ENCODE assay signal across 10 cellular contexts in the genomic region with DNA sequence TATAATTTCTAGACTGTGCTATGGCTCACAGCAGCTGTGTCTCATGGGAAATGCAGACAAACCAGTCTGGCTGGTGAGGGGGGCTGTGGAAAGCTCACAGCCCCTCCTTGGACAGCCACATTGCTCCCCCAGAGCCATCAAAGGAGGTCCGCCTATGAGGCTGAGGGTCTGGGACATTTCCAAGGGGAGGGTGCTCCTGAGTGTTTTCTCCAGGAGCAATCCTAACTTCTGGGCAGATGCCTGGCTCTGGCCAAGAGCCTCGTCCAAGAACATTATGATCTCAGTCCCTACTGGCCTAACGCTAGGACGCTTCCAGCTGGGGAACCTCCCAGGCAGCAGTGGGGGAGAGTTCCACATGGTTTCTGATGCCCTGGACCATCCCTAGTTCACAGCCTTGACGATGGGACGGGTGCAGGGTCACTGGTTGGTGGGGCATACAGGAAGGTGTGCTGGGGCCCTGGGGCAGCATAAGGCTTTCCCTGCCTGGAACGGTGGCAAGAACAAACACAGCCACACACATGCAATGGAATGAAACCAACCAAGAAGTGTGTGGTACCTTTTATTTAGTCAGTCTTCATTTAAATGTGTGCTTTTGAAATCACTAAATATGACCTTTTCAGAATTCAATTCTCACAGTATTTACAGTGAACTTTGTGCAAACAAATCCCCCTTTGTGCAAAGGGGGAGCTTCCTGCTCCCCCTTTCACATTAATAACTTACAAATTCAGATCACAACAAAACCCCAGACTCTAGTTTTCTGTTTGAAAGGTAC.
DNase-seq lines count a peak whose midpoint lies in the region; ATAC-seq and TF ChIP-seq lines count a peak whose summit lies in the region.
"Had no signal": no experiment of that assay in that cellular context is flagged by ENCODE, and none has a peak within 500 bp of the region (broad histone marks: within the 10 kb centered on the region; RNA-seq: fewer than 3 reads in every experiment).

No MANE protein-coding gene starts in this region.

- no peak overlapping the region for H3K4ac ChIP-seq in trophoblast cell (ENCODE audit: low read depth, low read length)

- CTCF ChIA-PET in AG04450 (lab: Charles Lee) = interaction anchor here (0.7 to 1.1 kb wide), 2 partner anchors 128 to 192 kb away, joined by 3 to 4 read pairs; no protein-coding TSS in a partner anchor

- no peak overlapping the region for H2BK120ac ChIP-seq in trophoblast cell (ENCODE audit: insufficient read depth, low read length, poor library complexity)

- no peak overlapping the region for H2BK5ac ChIP-seq in trophoblast cell (ENCODE audit: low read depth, low read length, poor library complexity)

- H3K27me3 ChIP-seq in AG04450 (ENCODE audit: control insufficient read depth, insufficient read depth, low read length) (no peaks in the 10 kb centered on the region), trophoblast cell (ENCODE audit: insufficient read depth, low read length) (no peaks in the 10 kb centered on the region)

- H4K91ac ChIP-seq in trophoblast cell (ENCODE audit: low read depth, low read length) = peak overlapping the region; percentile 8

- peak; percentile 92 to 94 for ATAC-seq in left cardiac atrium
- ATAC-seq: A549 had no signal

- H3K9me3 ChIP-seq in AG04450 (ENCODE audit: control insufficient read depth, insufficient read depth, low read length) = peaks cover 5% of the 10 kb centered on the region
- no peaks in the 10 kb centered on the region for H3K9me3 ChIP-seq in trophoblast cell (ENCODE audit: insufficient read depth, low read depth, low read length)
- H3K9me3 ChIP-seq: A549 had no signal

- WGBS in trophoblast cell (ENCODE audit: extremely low coverage, insufficient coverage, insufficient read length) = no CpG with 5 or more reads among the region's 7 CpGs

- no peak overlapping the region for H2AFZ ChIP-seq in trophoblast cell (ENCODE audit: insufficient read depth, low read length, poor library complexity)

- no peak for TF ChIP-seq CTCF in AG04450 (IDR thresholded peaks at IDR 0.05; ENCODE audit: low read depth, low read length)
- TF ChIP-seq CTCF in astrocyte of the cerebellum (IDR thresholded peaks at IDR 0.05; ENCODE audit: low read depth, low read length, missing control alignments) = no peak

- no peak for DNase-seq in AG04450 (ENCODE audit: low read depth, low spot score)
- DNase-seq in astrocyte of the cerebellum (ENCODE audit: low read depth) = peak; percentile 46
- DNase-seq in left cardiac atrium = peak; percentile 88
- DNase-seq in trophoblast cell = peak in 1 of 2 donors; percentile 33
- DNase-seq in UCSD-AML1 (lab: John Stamatoyannopoulos, UW; ENCODE audit: unreplicated experiment) = no peak
- DNase-seq in dedifferentiated amniotic fluid mesenchymal stem cell (ENCODE audit: extremely low spot score) = no peak
- no peak for DNase-seq in RKO (ENCODE audit: low spot score)
- no peak for DNase-seq in DMS153 (lab: John Stamatoyannopoulos, UW)
- DNase-seq: islet precursor cell had no signal

- H4K12ac ChIP-seq in trophoblast cell (ENCODE audit: low read depth, low read length) = no peak overlapping the region

- intact Hi-C loops in left cardiac atrium (cut with DNase I) = no loop called here

- no peak overlapping the region for H3K18ac ChIP-seq in trophoblast cell (ENCODE audit: low read length)

- H3K4me1 ChIP-seq in trophoblast cell (ENCODE audit: control insufficient read depth in 1 of 2, insufficient read depth in 2 of 2, low read length in 2 of 2) = peaks cover 6 to 7% of the 10 kb centered on the region in 2 experiments

- H3K9ac ChIP-seq in trophoblast cell (ENCODE audit: low read length) = no peak overlapping the region

- in situ Hi-C loops in astrocyte of the cerebellum (cut with HindIII; ENCODE audit: low sequenced_read_pairs) = no loop called here

- peak overlapping the region; percentile 1 for H4K8ac ChIP-seq in trophoblast cell (ENCODE audit: low read depth, low read length)

- H3K14ac ChIP-seq in trophoblast cell (ENCODE audit: low read length) = peak overlapping the region; percentile 10

- H3K23ac ChIP-seq in trophoblast cell (ENCODE audit: low read length) = no peak overlapping the region

- H3K4me3 ChIP-seq in AG04450 (ENCODE audit: low read depth, low read length) = no peak overlapping the region
- H3K4me3 ChIP-seq in astrocyte of the cerebellum (ENCODE audit: low read depth, low read length) = no peak overlapping the region
- H3K4me3 ChIP-seq in trophoblast cell (ENCODE audit: low read depth, low read length) = no peak overlapping the region
- H3K4me3 ChIP-seq: A549 had no signal

- POLR2A ChIA-PET in AG04450 (lab: Yijun Ruan, JAX) = no interaction called here

- H2AK5ac ChIP-seq in trophoblast cell (ENCODE audit: low read length) = no peak overlapping the region

- H3K79me2 ChIP-seq in trophoblast cell (ENCODE audit: control insufficient read depth, insufficient read depth, low read length, poor library complexity) = no peaks in the 10 kb centered on the region

- H3K79me1 ChIP-seq in trophoblast cell (ENCODE audit: low read length) = peaks cover 5% of the 10 kb centered on the region

- H3K4me2 ChIP-seq in trophoblast cell (ENCODE audit: low read length) = peak overlapping the region; percentile 31
- H3K4me2 ChIP-seq: A549 had no signal

- H2BK12ac ChIP-seq in trophoblast cell (ENCODE audit: low read length) = peak overlapping the region; percentile 3

- H3K36me3 ChIP-seq in trophoblast cell (ENCODE audit: control insufficient read depth in 1 of 2, insufficient read depth in 2 of 2, low read length in 2 of 2) = peaks cover 5 to 12% of the 10 kb centered on the region in 2 experiments

- H3K27ac ChIP-seq in AG04450 (ENCODE audit: low read depth, low read length) (peak overlapping the region; percentile 71), trophoblast cell (ENCODE audit: low read depth, low read length) (no peak overlapping the region)
- H3K27ac ChIP-seq: A549 had no signal

Comparison
In these comparisons a context has a peak if more than half of its experiments do, and no peak if none do; other contexts are left out.
1. DNase-seq: peak in astrocyte of the cerebellum (single experiment) and left cardiac atrium (single experiment); none in AG04450 (single experiment), UCSD-AML1 (single experiment), dedifferentiated amniotic fluid mesenchymal stem cell (single experiment), RKO (single experiment) and DMS153 (single experiment).